In genomic region chr2:113965644-113966043, GRCh38 we compare ENCODE assay signal across 8 cellular contexts.
DNase-seq lines count a peak whose midpoint lies in the region; ATAC-seq and TF ChIP-seq lines count a peak whose summit lies in the region.

No MANE protein-coding gene starts in this region.

- H2AFZ ChIP-seq in KMS-11 (ENCODE audit: low read depth) = no peak overlapping the region

- H3K9ac ChIP-seq in KMS-11 = no peak overlapping the region

- H3K36me3 ChIP-seq in KMS-11 (ENCODE audit: insufficient read depth) (no peaks in the 10 kb centered on the region), spleen (peaks cover 0 to 49% (median 7%) of the 10 kb centered on the region in 6 donors), gastroesophageal sphincter (peaks cover 0 to 17% of the 10 kb centered on the region in 2 donors)

- intact Hi-C loops in spleen (cut with DNase I; ENCODE audit: low total_unique reads) = no loop called here

- H3K4me1 Mint-ChIP-seq in T-helper 17 cell = peaks cover 7% of the 10 kb centered on the region

- H3K27ac ChIP-seq in KMS-11 = no peak overlapping the region
- H3K27ac ChIP-seq in spleen = no peak overlapping the region
- no peak overlapping the region for H3K27ac ChIP-seq in gastroesophageal sphincter

- DNase-seq in stimulated activated CD4-positive, alpha-beta T cell treated with anti-CD3 and anti-CD28 coated beads, Interleukin-15, amount 100 ng/mL, for 24 hours = peak; percentile 26
- no peak for DNase-seq in stimulated activated CD4-positive, alpha-beta T cell treated with anti-CD3 and anti-CD28 coated beads, Interleukin-12 subunit alpha, Interleukin-12 subunit beta, amount 100 ng/mL, for 4 hours
- DNase-seq in T-helper 17 cell = peak in 1 of 3 donors; percentile 10
- DNase-seq in globus pallidus (ENCODE audit: low spot score) = peak; percentile 22
- DNase-seq in spleen = no peak

- no peak overlapping the region for H3K4me3 Mint-ChIP-seq in T-helper 17 cell

- H3K27me3 ChIP-seq in KMS-11 (ENCODE audit: insufficient read depth, low read depth) (no peaks in the 10 kb centered on the region), spleen (replicated peaks in 1 of 7) (no peaks in the 10 kb centered on the region), gastroesophageal sphincter (no peaks in the 10 kb centered on the region)

- H3K27me3 Mint-ChIP-seq in T-helper 17 cell = no peaks in the 10 kb centered on the region

- H3K4me3 ChIP-seq in KMS-11 (IDR thresholded peaks at IDR 0.05; ENCODE audit: insufficient read depth, low read depth, low read length) (no peak overlapping the region), spleen (no peak overlapping the region), gastroesophageal sphincter (no peak overlapping the region)

- ATAC-seq in GM21825 (IDR thresholded peaks at IDR 0.05; ENCODE audit: unreplicated experiment) (peak; percentile 80), T-helper 17 cell (peak; percentile 81), gastroesophageal sphincter (no peak)

- TF ChIP-seq POLR2A in spleen (IDR thresholded peaks at IDR 0.05) (no peak), gastroesophageal sphincter (IDR thresholded peaks at IDR 0.05) (no peak)

- H3K4me2 ChIP-seq in KMS-11 = no peak overlapping the region

- H3K9me3 ChIP-seq in T-helper 17 cell (ENCODE audit: control insufficient read depth, low read length, poor library complexity, severe bottlenecking) = no peaks in the 10 kb centered on the region
- no peaks in the 10 kb centered on the region for H3K9me3 ChIP-seq in spleen
- no peaks in the 10 kb centered on the region for H3K9me3 ChIP-seq in gastroesophageal sphincter

- H3K4me1 ChIP-seq in KMS-11 (ENCODE audit: low read depth, poor library complexity, severe bottlenecking) (no peaks in the 10 kb centered on the region), spleen (peaks cover 6 to 30% (median 17%) of the 10 kb centered on the region in 6 donors), gastroesophageal sphincter (no peaks in the 10 kb centered on the region)

- peak; percentile 38 for TF ChIP-seq CTCF in KMS-11 (conservative IDR thresholded peaks at IDR 0.05; ENCODE audit: low read depth, low read length)
- TF ChIP-seq CTCF in spleen (IDR thresholded peaks at IDR 0.05 in 8 of 11, conservative IDR thresholded peaks at IDR 0.05 in 3 of 11) = peak in 7 of 11 experiments; percentile 17 to 56 (median 50)
- TF ChIP-seq CTCF in gastroesophageal sphincter (IDR thresholded peaks at IDR 0.05) = no peak

- 22 to 36% (median 26%) methylated on average over 1 of the region's 1 CpG for WGBS in spleen, 5 donors
- 17 to 25% methylated on average over 1 of the region's 1 CpG for WGBS in gastroesophageal sphincter (ENCODE audit: low coverage in 1 of 2), 2 donors

- no peak for TF ChIP-seq EP300 in gastroesophageal sphincter (IDR thresholded peaks at IDR 0.05)

- H3K36me3 Mint-ChIP-seq in T-helper 17 cell (ENCODE audit: low read depth) = no peaks in the 10 kb centered on the region

- no peaks in the 10 kb centered on the region for H4K20me1 ChIP-seq in KMS-11 (ENCODE audit: insufficient read depth)

- H3K79me2 ChIP-seq in KMS-11 (ENCODE audit: insufficient read depth, low read depth) = no peaks in the 10 kb centered on the region

- H3K27ac Mint-ChIP-seq in T-helper 17 cell = no peak overlapping the region

Comparison
In these comparisons a context has a peak if more than half of its experiments do, and no peak if none do; other contexts are left out.
1. DNase-seq: peak in stimulated activated CD4-positive, alpha-beta T cell treated with anti-CD3 and anti-CD28 coated beads, Interleukin-15, amount 100 ng/mL, for 24 hours (single experiment) and globus pallidus (single experiment); none in stimulated activated CD4-positive, alpha-beta T cell treated with anti-CD3 and anti-CD28 coated beads, Interleukin-12 subunit alpha, Interleukin-12 subunit beta, amount 100 ng/mL, for 4 hours (single experiment) and spleen (single experiment).
2. CTCF ChIP-seq: peak in KMS-11 (single experiment) and spleen (7 of 11); none in gastroesophageal sphincter (0 of 4).